In genomic region chr7:156889089-156889488, GRCh38 we compare ENCODE assay signal across 21 cellular contexts. TPM values are rescaled to one million over a fixed set of nuclear protein-coding genes. Genes with fewer than 3 reads are reported as not detected.
DNase-seq lines count a peak whose midpoint lies in the region; ATAC-seq, FAIRE-seq and TF ChIP-seq lines count a peak whose summit lies in the region.
"Had no signal": no experiment of that assay in that cellular context is flagged by ENCODE, and none has a peak within 500 bp of the region (broad histone marks: within the 10 kb centered on the region; RNA-seq: fewer than 3 reads in every experiment).

No MANE protein-coding gene starts in this region.

- H3K27ac ChIP-seq in HEK293 (ENCODE audit: extremely low read depth, low read depth, low read length) (no peak overlapping the region), K562 (ENCODE audit: extremely low read depth, low read depth, low read length) (peak overlapping the region; percentile 42; the same call in 2 of the 3 replicates)
- H3K27ac ChIP-seq: lower lobe of right lung, prostate gland, upper lobe of left lung had no signal

- H3K4me3 ChIP-seq in HEK293 (ENCODE audit: low read depth, low read length) (no peak overlapping the region), K562 (no peak overlapping the region)
- H3K4me3 ChIP-seq: lower lobe of right lung, prostate gland, upper lobe of left lung had no signal

- CTCF ChIA-PET in HEK293 (lab: Yijun Ruan, JAX) (no interaction called here), K562 (lab: Yijun Ruan, JAX; ENCODE audit: low intra/inter-chr PET ratio) (no interaction called here), GM10248 (lab: Yijun Ruan, JAX) (no interaction called here)

- WGBS in K562 (ENCODE audit: insufficient coverage, low coverage, missing lambda C conversion rate) = 0% methylated on average over 1 of the region's 1 CpG

- H3K9me1 ChIP-seq in K562 (ENCODE audit: control insufficient read depth, insufficient read depth, low read length) = no peaks in the 10 kb centered on the region

- ATAC-seq in K562 = no peak
- no peak for ATAC-seq in GM19328 (IDR thresholded peaks at IDR 0.05; ENCODE audit: unreplicated experiment)
- ATAC-seq: lower lobe of right lung had no signal

- no peaks in the 10 kb centered on the region for H3K27me3 ChIP-seq in K562 (ENCODE audit: control insufficient read depth in 2 of 2, insufficient read depth in 2 of 2, low read length in 2 of 2)
- H3K27me3 ChIP-seq: upper lobe of left lung had no signal

- FAIRE-seq in K562 (lab: Jason Lieb, UNC) = no peak

- no TSS peak for BruUV-seq in K562 (replicated peaks; lab: Mats Ljungman, UMichigan)

- TF ChIP-seq RAD21 in K562 (CRISPR knock-in tag; conservative IDR thresholded peaks at IDR 0.05 in 1 of 2, IDR thresholded peaks at IDR 0.05 in 1 of 2) = no peak

- TF ChIP-seq POLR2A in K562 (conservative IDR thresholded peaks at IDR 0.05) = no peak

- H3K36me3 ChIP-seq in HEK293 (ENCODE audit: control insufficient read depth in 2 of 2, insufficient read depth in 1 of 2, low read length in 2 of 2) (no peaks in the 10 kb centered on the region), K562 (ENCODE audit: control insufficient read depth, insufficient read depth, low read length) (peaks cover 20% of the 10 kb centered on the region)
- H3K36me3 ChIP-seq: lower lobe of right lung, prostate gland, upper lobe of left lung had no signal

- POLR2A ChIA-PET in HEK293 (lab: Yijun Ruan, JAX) = no interaction called here
- POLR2A ChIA-PET in K562 (lab: Yijun Ruan, JAX) = interaction anchor here (1.0 to 1.2 kb wide), 2 partner anchors 9 to 46 kb away, joined by 3 to 7 read pairs; no protein-coding TSS in a partner anchor
- POLR2A ChIA-PET in GM10248 (lab: Yijun Ruan, JAX) = no interaction called here

- H3K9me3 ChIP-seq in HEK293 (ENCODE audit: control insufficient read depth, insufficient read depth, low read depth, low read length) (no peaks in the 10 kb centered on the region), K562 (replicated peaks; ENCODE audit: control insufficient read depth, insufficient read depth, low read depth, low read length) (no peaks in the 10 kb centered on the region)
- H3K9me3 ChIP-seq: lower lobe of right lung, prostate gland, upper lobe of left lung had no signal

- DNase-seq in DMS53 (lab: John Stamatoyannopoulos, UW) (peak; percentile 57), NCI-H345 (lab: John Stamatoyannopoulos, UW) (peak; percentile 54), K562 (ENCODE audit: extremely low read depth in 1 of 4, low spot score in 3 of 4) (no peak), GM10248 (ENCODE audit: extremely low spot score) (no peak), NOMO-1 (lab: John Stamatoyannopoulos, UW; ENCODE audit: unreplicated experiment in 2 of 2) (no peak), NCI-H1694 (lab: John Stamatoyannopoulos, UW) (no peak)
- DNase-seq: activated CD4-positive, alpha-beta T cell treated with anti-CD3 and anti-CD28 coated beads for 1 hour; activated naive CD4-positive, alpha-beta T cell; Calu3; glutamatergic neuron; H7; lower lobe of right lung; naive B cell; NCI-H774; stimulated activated CD4-positive, alpha-beta T cell treated with anti-CD3 and anti-CD28 coated beads, Interleukin-12 subunit alpha, Interleukin-12 subunit beta, amount 100 ng/mL, for 4 hours; stimulated activated naive CD4-positive, alpha-beta T cell treated with Interleukin-2 at 50 U/mL for 16 hours; T-helper 2 cell; upper lobe of left lung had no signal

- no peak overlapping the region for H3K4me2 ChIP-seq in K562 (ENCODE audit: insufficient read depth, low read length)

- TF ChIP-seq CTCF in HEK293 (tag by site-specific recombination; IDR thresholded peaks at IDR 0.05) (no peak), K562 (IDR thresholded peaks at IDR 0.05 in 2 of 3, conservative IDR thresholded peaks at IDR 0.05 in 1 of 3; ENCODE audit: insufficient read depth in 2 of 3, low read depth in 1 of 3, low read length in 3 of 3) (no peak), GM10248 (IDR thresholded peaks at IDR 0.05; ENCODE audit: control extremely low read depth, extremely low read depth, low read depth, missing control alignments) (no peak)

- H3K4me1 ChIP-seq in HEK293 (ENCODE audit: control insufficient read depth, insufficient read depth, low read length) (peaks cover 3% of the 10 kb centered on the region; the same call in 1 of the 2 replicates), K562 (replicated peaks in 1 of 2; ENCODE audit: control insufficient read depth in 2 of 2, insufficient read depth in 2 of 2, low read length in 2 of 2) (peaks cover 21 to 24% of the 10 kb centered on the region in 2 experiments; a peak in 4 of 5 replicates)
- H3K4me1 ChIP-seq: prostate gland had no signal

- no peak for TF ChIP-seq EP300 in K562 (IDR thresholded peaks at IDR 0.05; ENCODE audit: low read length)

- no peak overlapping the region for H3K9ac ChIP-seq in K562 (ENCODE audit: insufficient read depth in 1 of 2, low read depth in 2 of 2, low read length in 2 of 2)

- H3K79me2 ChIP-seq in K562 (ENCODE audit: control insufficient read depth, insufficient read depth, low read length) = peaks cover 80% of the 10 kb centered on the region

- H2AFZ ChIP-seq in K562 (ENCODE audit: low read depth, low read length) = no peak overlapping the region

- in situ Hi-C loops in K562 (cut with MboI) = no loop called here

- peaks cover 8% of the 10 kb centered on the region; the same call in 1 of the 2 replicates for H4K20me1 ChIP-seq in K562 (replicated peaks; ENCODE audit: control insufficient read depth, insufficient read depth, low read length)

- intact Hi-C loops in K562 (cut with micrococcal nuclease) = no loop called here

TF ChIP-seq in HEK293, 187 proteins besides CTCF, POLR2A, EP300 and RAD21 (continues in another document):
- no peak for TF ChIP-seq ZNF121 (tag by site-specific recombination; IDR thresholded peaks at IDR 0.05)
- TF ChIP-seq TCF7L2 (IDR thresholded peaks at IDR 0.05; ENCODE audit: borderline replicate concordance, low read depth, low read length) = 0 out of 2 replicates have a peak, but pooled peaks have one; percentile 36
- TF ChIP-seq SCRT2 (tag by site-specific recombination; IDR thresholded peaks at IDR 0.05) = no peak
- no peak for TF ChIP-seq ZNF692 (tag by site-specific recombination; IDR thresholded peaks at IDR 0.05)
- no peak for TF ChIP-seq ZNF423 (tag by site-specific recombination; IDR thresholded peaks at IDR 0.05)
- no peak for TF ChIP-seq ZNF19 (tag by site-specific recombination; IDR thresholded peaks at IDR 0.05; ENCODE audit: low read depth)
- TF ChIP-seq PRDM1 (tag by site-specific recombination; IDR thresholded peaks at IDR 0.05) = peak; percentile 48; the same call in 1 of the 2 replicates

TF ChIP-seq in K562, 482 proteins besides CTCF, POLR2A, EP300 and RAD21 (continues in another document):
- TF ChIP-seq CEBPG (CRISPR knock-in tag; IDR thresholded peaks at IDR 0.05) (peak; percentile 68; the same call in 1 of the 2 replicates), CEBPG (tag; conservative IDR thresholded peaks at IDR 0.05 in 1 of 2, IDR thresholded peaks at IDR 0.05 in 1 of 2) (peak; percentile 84 to 94), ZNF444 (CRISPR knock-in tag; IDR thresholded peaks at IDR 0.05) (no peak), XRCC5 (IDR thresholded peaks at IDR 0.05; ENCODE audit: low read depth, low read length) (no peak), ZNF280B (CRISPR knock-in tag; IDR thresholded peaks at IDR 0.05) (no peak), ZNF347 (CRISPR knock-in tag; IDR thresholded peaks at IDR 0.05; ENCODE audit: low read depth) (no peak), POU5F1 (IDR thresholded peaks at IDR 0.05; ENCODE audit: borderline replicate concordance, low read depth, low read length, partially characterized antibody) (no peak), BRD9 (IDR thresholded peaks at IDR 0.05; ENCODE audit: low read depth, partially characterized antibody) (no peak), HCFC1 (IDR thresholded peaks at IDR 0.05; ENCODE audit: low read depth, low read length) (no peak), ADNP (tag; IDR thresholded peaks at IDR 0.05) (peak; percentile 41; the same call in 1 of the 2 replicates), PTRF (tag; IDR thresholded peaks at IDR 0.05) (no peak), CBX5 (IDR thresholded peaks at IDR 0.05; ENCODE audit: borderline replicate concordance, low read depth) (no peak), ARID2 (IDR thresholded peaks at IDR 0.05) (no peak), DPF2 (IDR thresholded peaks at IDR 0.05) (peak; percentile 64; the same call in 1 of the 2 replicates), HNRNPK (IDR thresholded peaks at IDR 0.05; ENCODE audit: low read depth, low read length, poor library complexity, severe bottlenecking) (no peak), ZKSCAN8 (CRISPR knock-in tag; IDR thresholded peaks at IDR 0.05) (no peak)

RNA-seq across cellular contexts. Expression of gene LMBR1, which starts 3.9 kb away (rescaled TPM):
- 221 and 364 TPM in 2 replicates for total RNA-seq in K562 (2011; cell fraction: chromatin; rRNA removed; ENCODE audit: low replicate concordance)
- total RNA-seq in K562 (2011; cell fraction: nucleolus; rRNA removed) = 125 and 149 TPM in 2 replicates
- 218 and 331 TPM in 2 replicates for total RNA-seq in K562 (2011; cell fraction: nucleoplasm; rRNA removed)
- total RNA-seq in K562 (2014; rRNA removed) = 74.6 and 136 TPM in 2 replicates
- total RNA-seq in K562 (2014; rRNA removed; fragmentation: Illumina TruSeq; extraction: Trizol) = 59.9 and 67.3 TPM in 2 replicates
- 58.5 and 61.7 TPM in 2 replicates for total RNA-seq in K562 (2015; rRNA removed; fragmentation: Illumina TruSeq; extraction: Trizol)
- total RNA-seq in K562 (2021) = 89.1 and 90.0 TPM in 2 replicates
- 33.6 and 82.0 TPM in 2 replicates for polyA plus RNA-seq in K562 (2011; rRNA removed)
- polyA plus RNA-seq in K562 (2011; cell fraction: cytosol; rRNA removed) = 36.1 and 51.5 TPM in 2 replicates
- 136 and 225 TPM in 2 replicates for polyA plus RNA-seq in K562 (2011; cell fraction: nucleus; rRNA removed)
- polyA plus RNA-seq in K562 (2012) = 38.8 and 45.6 TPM in 2 replicates
- polyA plus RNA-seq in K562 (2014; fragmentation: Illumina TruSeq; extraction: Trizol) = 49.8 and 49.9 TPM in 2 replicates
- 1 to 10 TPM; 7.7 to 9.6 TPM for polyA plus RNA-seq in K562 (2014; fragmentation: Nextera tagmentation; extraction: Ambion mirVana)
- polyA plus RNA-seq in K562 (2014; rRNA removed) = 49.0 and 50.9 TPM in 2 replicates
- polyA minus RNA-seq in K562 (2011; rRNA and poly(A)+ RNA removed) = 80.1 and 153 TPM in 2 replicates
- 53.8 and 63.2 TPM in 2 replicates for polyA minus RNA-seq in K562 (2011; cell fraction: cytosol; rRNA and poly(A)+ RNA removed)
- polyA minus RNA-seq in K562 (2011; cell fraction: nucleus; rRNA and poly(A)+ RNA removed) = 191 and 204 TPM in 2 replicates

Comparison
In these comparisons a context has a peak if more than half of its experiments do, and no peak if none do; other contexts are left out.
1. DNase-seq: peak in DMS53 (single experiment) and NCI-H345 (single experiment); none in K562 (0 of 4), GM10248 (single experiment), NOMO-1 (0 of 2) and NCI-H1694 (single experiment).